In the genomic region with DNA sequence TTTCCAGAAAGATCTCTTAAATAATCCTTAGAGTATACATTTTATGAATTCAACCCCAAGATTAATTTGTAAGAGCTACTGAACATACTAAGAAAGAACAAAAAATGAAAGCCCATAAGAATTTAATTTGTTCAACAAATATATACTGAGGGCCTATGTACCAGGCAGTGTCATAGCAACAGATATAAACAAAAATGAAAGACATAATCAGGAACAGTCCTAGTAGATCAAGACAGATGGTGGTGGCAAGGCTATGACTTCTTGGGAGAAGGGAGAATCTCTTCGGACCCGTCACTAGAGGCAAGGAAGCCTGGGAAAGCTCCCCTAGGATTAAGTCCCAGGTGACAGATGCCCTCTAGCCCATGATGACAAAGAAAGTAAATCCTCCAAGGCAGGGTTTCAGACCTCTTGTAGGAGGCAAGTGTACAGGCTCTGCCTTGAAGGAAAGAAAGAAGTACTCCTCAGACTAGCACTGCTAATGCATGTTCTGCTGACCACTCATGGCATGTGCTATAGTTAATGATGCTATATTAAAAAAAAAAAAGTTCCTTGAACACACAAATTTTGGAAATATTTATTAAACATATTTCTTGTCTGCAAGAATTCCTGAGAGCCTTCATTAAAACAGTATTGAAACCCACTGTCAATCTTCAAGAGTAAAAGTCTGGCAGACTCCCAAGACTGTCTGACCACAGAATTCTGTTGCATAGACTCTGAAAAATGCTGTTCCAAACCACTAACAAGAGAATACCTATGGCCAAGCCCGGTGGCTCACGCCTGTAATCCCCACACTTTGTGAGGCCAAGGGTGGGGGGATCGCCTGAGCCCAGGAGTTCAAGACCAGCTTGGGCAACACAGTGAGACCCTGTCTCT, we compare ENCODE assay signal across 1 cellular context.
TF ChIP-seq lines count a peak whose summit lies in the region.

No MANE protein-coding gene starts in this region.

TF ChIP-seq in IMR-90, 13 proteins besides CTCF, POLR2A, EP300 and RAD21:
- TF ChIP-seq CEBPB (IDR thresholded peaks at IDR 0.05; ENCODE audit: low read depth, low read length) (0 out of 2 replicates have a peak, but pooled peaks have one; percentile 14), RFX5 (IDR thresholded peaks at IDR 0.05; ENCODE audit: low read depth, low read length) (no peak), RCOR1 (IDR thresholded peaks at IDR 0.05; ENCODE audit: insufficient replicate concordance, low read length) (no peak), CHD1 (IDR thresholded peaks at IDR 0.05; ENCODE audit: low read depth, low read length) (no peak), BHLHE40 (IDR thresholded peaks at IDR 0.05; ENCODE audit: low read depth, low read length) (no peak)
